27 cellular contexts compared by ENCODE assay signal in the genomic region with DNA sequence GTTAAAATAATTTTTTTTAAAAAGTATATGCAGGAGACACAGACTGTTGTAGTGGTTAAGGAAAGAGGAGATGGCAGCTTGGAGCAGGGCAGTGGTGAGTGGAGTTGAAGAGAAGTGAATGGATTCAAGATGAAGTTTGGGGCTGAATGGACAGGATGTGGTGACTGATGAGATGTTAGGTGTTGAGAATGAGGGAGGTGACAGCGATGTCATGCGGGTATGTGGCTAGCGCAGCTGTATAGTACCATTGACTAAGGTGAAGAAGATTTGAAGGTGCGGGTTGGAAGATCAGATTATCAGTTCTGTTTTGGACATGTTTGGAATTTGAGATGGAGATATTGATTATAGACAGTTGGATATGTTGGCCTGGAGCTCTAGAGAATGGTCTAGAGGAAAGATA. TPM values are rescaled to one million over a fixed set of nuclear protein-coding genes. Genes with fewer than 3 reads are reported as not detected.
A peak's percentile ranks its signal among the peaks of the same experiment; 100 is the strongest.
DNase-seq lines count a peak whose midpoint lies in the region; ATAC-seq, FAIRE-seq and TF ChIP-seq lines count a peak whose summit lies in the region.
"Had no signal": no experiment of that assay in that cellular context is flagged by ENCODE, and none has a peak within 500 bp of the region (broad histone marks: within the 10 kb centered on the region; RNA-seq: fewer than 3 reads in every experiment).

No MANE protein-coding gene starts in this region.

- peaks cover 7% of the 10 kb centered on the region for H3K4me1 ChIP-seq in GM12878 (ENCODE audit: control insufficient read depth, insufficient read depth, low read length)
- H3K4me1 ChIP-seq in ovary (ENCODE audit: insufficient read depth), result peaks cover 2% of the 10 kb centered on the region

- in situ Hi-C loops in GM12878 (cut with MboI), result no loop called here

- H3K4me3 Mint-ChIP-seq in activated CD4-positive, alpha-beta memory T cell treated with anti-CD3 and anti-CD28 coated beads for 36 hours, result no peak overlapping the region
- H3K4me3 Mint-ChIP-seq: stimulated activated memory B cell treated with anti-CD40 and anti-IgM and Interleukin-4, amounts not matched to agents 10 μg/mL and 1 μg/mL and 100 μg/mL, for 72 hours had no signal

- peak; percentile 70 to 91 for ATAC-seq in activated naive CD4-positive, alpha-beta T cell treated with anti-CD3 and anti-CD28 coated beads, Interleukin-2, amount 50 U/mL, for 72 hours
- ATAC-seq in GM12878 (no peak), HG03378 (IDR thresholded peaks at IDR 0.05; ENCODE audit: unreplicated experiment) (no peak)
- peak; percentile 67 for ATAC-seq in stimulated activated naive CD8-positive, alpha-beta T cell treated with anti-CD3 and anti-CD28 coated beads, Interleukin-15, Interleukin-2, amounts not matched to agents 100 U/mL and 50 U/mL, for 24 hours
- ATAC-seq: foreskin keratinocyte; heart right ventricle; naive thymus-derived CD8-positive, alpha-beta T cell; stimulated activated memory B cell treated with anti-CD40 and anti-IgM and Interleukin-4, amounts not matched to agents 10 μg/mL and 1 μg/mL and 100 μg/mL, for 72 hours had no signal

- H3K4me3 ChIP-seq in GM12878 (no peak overlapping the region), ovary (no peak overlapping the region)
- H3K4me3 ChIP-seq: esophagus squamous epithelium, heart right ventricle, lung had no signal

- peaks cover 5 to 6% of the 10 kb centered on the region in 2 donors for H3K36me3 Mint-ChIP-seq in activated naive CD4-positive, alpha-beta T cell treated with anti-CD3 and anti-CD28 coated beads, Interleukin-2, amount 50 U/mL, for 72 hours
- peaks cover 28% of the 10 kb centered on the region for H3K36me3 Mint-ChIP-seq in activated CD4-positive, alpha-beta memory T cell treated with anti-CD3 and anti-CD28 coated beads for 36 hours

- no peaks in the 10 kb centered on the region for H3K27me3 Mint-ChIP-seq in activated CD4-positive, alpha-beta memory T cell treated with anti-CD3 and anti-CD28 coated beads for 36 hours
- H3K27me3 Mint-ChIP-seq: naive thymus-derived CD8-positive, alpha-beta T cell; stimulated activated memory B cell treated with anti-CD40 and anti-IgM and Interleukin-4, amounts not matched to agents 10 μg/mL and 1 μg/mL and 100 μg/mL, for 72 hours had no signal

- no peak overlapping the region for H3K9ac ChIP-seq in GM12878 (ENCODE audit: control insufficient read depth, insufficient read depth, low read length)

- TF ChIP-seq EP300 in GM12878 (IDR thresholded peaks at IDR 0.05; ENCODE audit: borderline replicate concordance in 1 of 2, control insufficient read depth in 1 of 2, low read depth in 2 of 2, low read length in 2 of 2) (no peak), ovary (IDR thresholded peaks at IDR 0.05) (no peak)

- SMC1A ChIA-PET in GM12878 (lab: Charles Lee; ENCODE audit: uncharacterized antibody, unreplicated experiment), result interaction anchor here (0.6 to 1.8 kb wide), 4 partner anchors 17 to 214 kb away, joined by 3 to 8 read pairs (median 3); no protein-coding TSS in a partner anchor

- RAD21 ChIA-PET in GM12878 (lab: Charles Lee; ENCODE audit: unreplicated experiment), result interaction anchor here (1.0 to 1.3 kb wide), 2 partner anchors 115 to 216 kb away, joined by 3 to 5 read pairs; no protein-coding TSS in a partner anchor

- intact Hi-C loops in activated CD4-positive, alpha-beta memory T cell treated with anti-CD3 and anti-CD28 coated beads for 36 hours (cut with micrococcal nuclease), result no loop called here
- intact Hi-C loops in GM12878 (cut with micrococcal nuclease; ENCODE audit: unreplicated experiment), result no loop called here
- intact Hi-C loops in ovary (cut with DNase I), result no loop called here

- H2AFZ ChIP-seq in GM12878 (ENCODE audit: control insufficient read depth, low read depth, low read length), result no peak overlapping the region

- H3K4me2 ChIP-seq in GM12878 (ENCODE audit: control insufficient read depth, insufficient read depth), result no peak overlapping the region

- TF ChIP-seq CTCF in GM12878 (IDR thresholded peaks at IDR 0.05 in 2 of 3, conservative IDR thresholded peaks at IDR 0.05 in 1 of 3; ENCODE audit: control insufficient read depth in 2 of 3, extremely low read depth in 1 of 3, insufficient read depth in 1 of 3, low read depth in 3 of 3, low read length in 3 of 3), result no peak
- TF ChIP-seq CTCF in ovary (IDR thresholded peaks at IDR 0.05), result no peak

- H3K9me3 Mint-ChIP-seq in activated naive CD4-positive, alpha-beta T cell treated with anti-CD3 and anti-CD28 coated beads, Interleukin-2, amount 50 U/mL, for 72 hours, result no peaks in the 10 kb centered on the region
- H3K9me3 Mint-ChIP-seq in activated CD4-positive, alpha-beta memory T cell treated with anti-CD3 and anti-CD28 coated beads for 36 hours, result no peaks in the 10 kb centered on the region
- H3K9me3 Mint-ChIP-seq: activated T-helper 2 cell treated with anti-CD3 and anti-CD28 coated beads, Interferon-gamma antibody, Interleukin-2, Interleukin-4, amounts not matched to agents 10 μg/mL and 5 μg/mL and 100 μg/mL, durations not matched to agents 14 hours and 24 hours and 36 hours; naive thymus-derived CD8-positive, alpha-beta T cell; stimulated activated memory B cell treated with anti-CD40 and anti-IgM and Interleukin-4, amounts not matched to agents 10 μg/mL and 1 μg/mL and 100 μg/mL, for 72 hours had no signal

- WGBS in GM12878 (ENCODE audit: insufficient coverage, insufficient replicate concordance, low lambda C conversion rate, missing lambda C conversion rate), result 97% methylated on average over 4 of the region's 4 CpGs
- WGBS in ovary, 3 donors, result 97 to 98% (median 98%) methylated on average over 4 of the region's 4 CpGs

- H3K27me3 ChIP-seq in GM12878 (replicated peaks in 1 of 2; ENCODE audit: control insufficient read depth in 2 of 2, insufficient read depth in 2 of 2, low read length in 1 of 2) (no peaks in the 10 kb centered on the region), ovary (no peaks in the 10 kb centered on the region)
- H3K27me3 ChIP-seq: esophagus squamous epithelium, foreskin keratinocyte, heart right ventricle had no signal

- FAIRE-seq in GM12878 (lab: Jason Lieb, UNC), result no peak

- CTCF ChIA-PET in activated CD4-positive, alpha-beta memory T cell treated with anti-CD3 and anti-CD28 coated beads for 36 hours (lab: Charles Lee), result interaction anchor here (1.4 to 1.5 kb wide), 2 partner anchors 122 to 215 kb away, joined by 4 to 6 read pairs; no protein-coding TSS in a partner anchor
- CTCF ChIA-PET in GM12878 (lab: Yijun Ruan, JAX), result interaction anchor here (0.9 to 1.5 kb wide), 6 partner anchors 8 to 227 kb away, joined by 3 to 7 read pairs (median 3); no protein-coding TSS in a partner anchor

- H3K27ac ChIP-seq in GM12878 (ENCODE audit: control insufficient read depth, insufficient read depth) (no peak overlapping the region), ovary (no peak overlapping the region)
- H3K27ac ChIP-seq: esophagus squamous epithelium, foreskin keratinocyte, heart right ventricle had no signal

- no peaks in the 10 kb centered on the region for H4K20me1 ChIP-seq in GM12878 (ENCODE audit: control insufficient read depth, insufficient read depth)

- DNase-seq in activated naive CD4-positive, alpha-beta T cell treated with anti-CD3 and anti-CD28 coated beads, Interleukin-2, amount 50 U/mL, for 72 hours (ENCODE audit: low spot score in 2 of 2), result no peak
- DNase-seq in activated naive CD4-positive, alpha-beta T cell (lab: John Stamatoyannopoulos, UW), result no peak
- peak; percentile 33 for DNase-seq in activated CD4-positive, alpha-beta memory T cell treated with anti-CD3 and anti-CD28 coated beads for 36 hours
- DNase-seq in GM12878 (ENCODE audit: low read depth, low spot score) (no peak), hypothalamus (lab: John Stamatoyannopoulos, UW) (no peak), ovary (no peak)
- no peak for DNase-seq in stimulated activated naive CD8-positive, alpha-beta T cell treated with anti-CD3 and anti-CD28 coated beads, Interleukin-15, Interleukin-2, amounts not matched to agents 100 U/mL and 50 U/mL, for 24 hours
- DNase-seq: activated CD4-positive, CD25-positive, alpha-beta regulatory T cell; Caco-2; cerebellar nuclear complex; dermis blood vessel endothelial cell; DMS53; esophagus squamous epithelium; foreskin keratinocyte; H7; heart right ventricle; Karpas-422; naive thymus-derived CD8-positive, alpha-beta T cell; NCI-H1417; NCI-H2029 treated with DMSO at 0.1 percent for 48 hours; NCI-H524 treated with DMSO at 0.1 percent for 48 hours; OCI-M1; stimulated activated CD4-positive, alpha-beta T cell treated with anti-CD3 and anti-CD28 coated beads, Interleukin-15, amount 100 ng/mL, for 24 hours had no signal

- no peak overlapping the region for H3K27ac Mint-ChIP-seq in activated naive CD4-positive, alpha-beta T cell treated with anti-CD3 and anti-CD28 coated beads, Interleukin-2, amount 50 U/mL, for 72 hours
- no peak overlapping the region for H3K27ac Mint-ChIP-seq in activated CD4-positive, alpha-beta memory T cell treated with anti-CD3 and anti-CD28 coated beads for 36 hours
- H3K27ac Mint-ChIP-seq: activated T-helper 2 cell treated with anti-CD3 and anti-CD28 coated beads, Interferon-gamma antibody, Interleukin-2, Interleukin-4, amounts not matched to agents 10 μg/mL and 5 μg/mL and 100 μg/mL, durations not matched to agents 14 hours and 24 hours and 36 hours; stimulated activated memory B cell treated with anti-CD40 and anti-IgM and Interleukin-4, amounts not matched to agents 10 μg/mL and 1 μg/mL and 100 μg/mL, for 72 hours had no signal

- H3K36me3 ChIP-seq in GM12878 (ENCODE audit: control insufficient read depth in 2 of 2, insufficient read depth in 2 of 2, low read length in 1 of 2) (peaks cover 9 to 13% of the 10 kb centered on the region in 2 experiments; a peak in 3 of 4 replicates), ovary (no peaks in the 10 kb centered on the region)

- no peak for TF ChIP-seq RAD21 in GM12878 (IDR thresholded peaks at IDR 0.05; ENCODE audit: insufficient read depth, low read depth, low read length)

- H3K79me2 ChIP-seq in GM12878 (ENCODE audit: control insufficient read depth, insufficient read depth, low read length), result peaks cover 9% of the 10 kb centered on the region

- BruUV-seq in GM12878 (replicated peaks; lab: Mats Ljungman, UMichigan), result no TSS peak

- peaks cover 24% of the 10 kb centered on the region for H3K4me1 Mint-ChIP-seq in activated CD4-positive, alpha-beta memory T cell treated with anti-CD3 and anti-CD28 coated beads for 36 hours (ENCODE audit: low read depth)

- TF ChIP-seq POLR2A in GM12878 (IDR thresholded peaks at IDR 0.05; ENCODE audit: low read depth, low read length), result no peak
- no peak for TF ChIP-seq POLR2A in ovary (IDR thresholded peaks at IDR 0.05)

- no peaks in the 10 kb centered on the region for H3K9me3 ChIP-seq in GM12878 (replicated peaks; ENCODE audit: control insufficient read depth, insufficient read depth, low read length)
- no peaks in the 10 kb centered on the region for H3K9me3 ChIP-seq in ovary
- H3K9me3 ChIP-seq: Caco-2, esophagus squamous epithelium, heart right ventricle had no signal

- POLR2A ChIA-PET in activated CD4-positive, alpha-beta memory T cell treated with anti-CD3 and anti-CD28 coated beads for 36 hours (lab: Charles Lee), result no interaction called here
- POLR2A ChIA-PET in GM12878 (lab: Charles Lee), result no interaction called here

RNA-seq across cellular contexts. Expression of gene FBXO22, which starts 20.1 kb away (rescaled TPM):
- 100 to 1,000 TPM in 1 of 2 donors, 10 to 100 TPM in 1; 40.3 to 104 TPM for total RNA-seq in activated naive CD4-positive, alpha-beta T cell treated with anti-CD3 and anti-CD28 coated beads, Interleukin-2, amount 50 U/mL, for 72 hours
- total RNA-seq in activated CD4-positive, alpha-beta memory T cell treated with anti-CD3 and anti-CD28 coated beads for 36 hours, result 10 to 100 TPM; 66.7 to 67.4 TPM
- 111 TPM in 2 replicates for total RNA-seq in GM12878 (2013; cell fraction: nucleolus; rRNA removed)
- total RNA-seq in GM12878 (2014; rRNA removed), result 39.1 and 44.7 TPM in 2 replicates
- total RNA-seq in GM12878 (2014; rRNA removed; fragmentation: Illumina TruSeq; extraction: Trizol), result 32.8 and 34.8 TPM in 2 replicates
- total RNA-seq in GM12878 (2021), result 46.8 and 50.0 TPM in 2 replicates
- polyA plus RNA-seq in GM12878 (2011; ENCODE audit: low read depth), result 26.0 TPM
- polyA plus RNA-seq in GM12878 (2011; rRNA removed), result 72.6 and 91.4 TPM in 2 replicates
- polyA plus RNA-seq in GM12878 (2011; cell fraction: cytosol; rRNA removed), result 39.7 and 54.9 TPM in 2 replicates
- polyA plus RNA-seq in GM12878 (2011; cell fraction: nucleus; rRNA removed), result 48.6 and 55.9 TPM in 2 replicates
- 17.4 and 30.4 TPM in 2 replicates for polyA plus RNA-seq in GM12878 (2012)
- polyA plus RNA-seq in GM12878 (2014; fragmentation: Illumina TruSeq; extraction: Trizol), result 41.8 and 48.7 TPM in 2 replicates
- polyA plus RNA-seq in GM12878 (2014; fragmentation: Nextera tagmentation; extraction: Ambion mirVana), result 10 to 100 TPM; 15.2 to 19.1 TPM
- polyA plus RNA-seq in GM12878 (2014; rRNA removed), result 38.0 and 43.8 TPM in 2 replicates
- 100 to 1,000 TPM in 1 of 2 experiments, 10 to 100 TPM in 1; 92.9 to 110 TPM for polyA plus RNA-seq in GM12878 (2016; fragmentation: Nextera tagmentation; extraction: Ambion mirVana)
- polyA minus RNA-seq in GM12878 (2011; rRNA and poly(A)+ RNA removed), result 48.4 and 54.1 TPM in 2 replicates
- 17.4 and 33.4 TPM in 2 replicates for polyA minus RNA-seq in GM12878 (2011; cell fraction: cytosol; rRNA and poly(A)+ RNA removed)
- 25.0 and 42.4 TPM in 2 replicates for polyA minus RNA-seq in GM12878 (2011; cell fraction: nucleus; rRNA and poly(A)+ RNA removed)
- total RNA-seq in ovary, result 10 to 100 TPM; 13.6 to 24.3 (median 20.0) TPM
- 10 to 100 TPM; 11.5 to 21.3 TPM for polyA plus RNA-seq in ovary

Comparison
In these comparisons a context has a peak if more than half of its experiments do, and no peak if none do; other contexts are left out.
1. ATAC-seq: peak in activated naive CD4-positive, alpha-beta T cell treated with anti-CD3 and anti-CD28 coated beads, Interleukin-2, amount 50 U/mL, for 72 hours (2 of 2) and stimulated activated naive CD8-positive, alpha-beta T cell treated with anti-CD3 and anti-CD28 coated beads, Interleukin-15, Interleukin-2, amounts not matched to agents 100 U/mL and 50 U/mL, for 24 hours (single experiment); none in GM12878 (single experiment) and HG03378 (single experiment).